20 cellular contexts compared by ENCODE assay signal in genomic region chr2:203021986-203022385, GRCh38. TPM values are rescaled to one million over a fixed set of nuclear protein-coding genes. Genes with fewer than 3 reads are reported as not detected.
DNase-seq lines count a peak whose midpoint lies in the region; ATAC-seq, FAIRE-seq and TF ChIP-seq lines count a peak whose summit lies in the region.
"Had no signal": no experiment of that assay in that cellular context is flagged by ENCODE, and none has a peak within 500 bp of the region (broad histone marks: within the 10 kb centered on the region; RNA-seq: fewer than 3 reads in every experiment).

No MANE protein-coding gene starts in this region.

- 77 to 85% (median 80%) methylated on average over 4 of the region's 4 CpGs for WGBS in psoas muscle, 3 donors
- WGBS in HepG2 (ENCODE audit: low lambda C conversion rate) = 95% methylated on average over 4 of the region's 4 CpGs

- no peak overlapping the region for H3K27ac Mint-ChIP-seq in astrocyte (ENCODE audit: unreplicated experiment)
- H3K27ac Mint-ChIP-seq: CD8-positive, alpha-beta memory T cell had no signal

- peaks cover 82% of the 10 kb centered on the region for H3K79me2 ChIP-seq in astrocyte (ENCODE audit: insufficient read depth, low read length)
- peaks cover 29% of the 10 kb centered on the region for H3K79me2 ChIP-seq in HepG2 (ENCODE audit: insufficient read depth, low read length)

- H2AFZ ChIP-seq in astrocyte (ENCODE audit: low read depth, low read length) (no peak overlapping the region), HepG2 (ENCODE audit: low read length) (no peak overlapping the region)

- H3K27me3 ChIP-seq in astrocyte (ENCODE audit: insufficient read depth, low read length) = no peaks in the 10 kb centered on the region
- H3K27me3 ChIP-seq in psoas muscle (ENCODE audit: insufficient read depth in 3 of 3, low read length in 2 of 3) = no peaks in the 10 kb centered on the region
- no peaks in the 10 kb centered on the region for H3K27me3 ChIP-seq in uterus
- no peaks in the 10 kb centered on the region for H3K27me3 ChIP-seq in HepG2 (ENCODE audit: control insufficient read depth in 1 of 2, insufficient read depth in 2 of 2, low read length in 2 of 2)

- peak; percentile 41 for ATAC-seq in Right ventricle myocardium superior (ENCODE audit: poor library complexity)
- ATAC-seq in psoas muscle = no peak
- no peak for ATAC-seq in HepG2

- H3K4me3 ChIP-seq in astrocyte (ENCODE audit: insufficient read depth, low read depth, low read length) = no peak overlapping the region
- H3K4me3 ChIP-seq in psoas muscle = no peak overlapping the region
- no peak overlapping the region for H3K4me3 ChIP-seq in uterus
- no peak overlapping the region for H3K4me3 ChIP-seq in HepG2 (replicated peaks in 1 of 3; ENCODE audit: insufficient read depth in 1 of 3, low read depth in 2 of 3, low read length in 3 of 3)

- no peaks in the 10 kb centered on the region for H3K27me3 Mint-ChIP-seq in astrocyte (ENCODE audit: low read depth, unreplicated experiment)
- H3K27me3 Mint-ChIP-seq: CD8-positive, alpha-beta memory T cell had no signal

- H3K9me3 Mint-ChIP-seq in astrocyte (ENCODE audit: unreplicated experiment) = no peaks in the 10 kb centered on the region
- H3K9me3 Mint-ChIP-seq: CD8-positive, alpha-beta memory T cell had no signal

- FAIRE-seq in astrocyte (lab: Jason Lieb, UNC) (peak; percentile 13), HepG2 (lab: Jason Lieb, UNC) (no peak)
- FAIRE-seq: HTR-8/SVneo had no signal

- TF ChIP-seq EP300 in HepG2 (IDR thresholded peaks at IDR 0.05; ENCODE audit: low read depth in 2 of 2, low read length in 2 of 2) (no peak), HepG2 (CRISPR knock-in tag; IDR thresholded peaks at IDR 0.05; ENCODE audit: borderline replicate concordance) (no peak)

- intact Hi-C loops in Right ventricle myocardium superior (cut with DNase I) = no loop called here
- intact Hi-C loops in psoas muscle (cut with DNase I) = no loop called here
- intact Hi-C loops in uterus (cut with DNase I; ENCODE audit: low total_unique reads) = no loop called here
- intact Hi-C loops in HepG2 (cut with micrococcal nuclease; ENCODE audit: unreplicated experiment) = no loop called here

- TF ChIP-seq POLR2A in uterus (IDR thresholded peaks at IDR 0.05) (no peak), HepG2 (IDR thresholded peaks at IDR 0.05; ENCODE audit: insufficient read depth in 1 of 2, low read depth in 2 of 2, low read length in 2 of 2) (no peak)

- H3K4me2 ChIP-seq in astrocyte (ENCODE audit: low read length) (no peak overlapping the region), HepG2 (ENCODE audit: low read depth, low read length) (no peak overlapping the region)

- in situ Hi-C loops in HepG2 (cut with HindIII; ENCODE audit: extremely low pct_ligation_motif_present, low pct_unique_long_range_greater_than_20kb) = no loop called here

- TF ChIP-seq RAD21 in HepG2 (CRISPR knock-in tag; IDR thresholded peaks at IDR 0.05) = no peak

- H3K4me1 Mint-ChIP-seq in astrocyte (ENCODE audit: low read depth, unreplicated experiment) = peaks cover 18% of the 10 kb centered on the region

- peaks cover under 1% of the 10 kb centered on the region for H3K36me3 Mint-ChIP-seq in astrocyte (ENCODE audit: low read depth, unreplicated experiment)
- H3K36me3 Mint-ChIP-seq: CD8-positive, alpha-beta memory T cell had no signal

- no peak overlapping the region for H3K4me3 Mint-ChIP-seq in astrocyte (ENCODE audit: unreplicated experiment)
- H3K4me3 Mint-ChIP-seq: CD8-positive, alpha-beta memory T cell had no signal

- no peak overlapping the region for H3K9ac ChIP-seq in astrocyte (ENCODE audit: low read length)
- H3K9ac ChIP-seq in HepG2 (ENCODE audit: insufficient read depth, low read depth, low read length) = no peak overlapping the region

- no peak for DNase-seq in astrocyte (ENCODE audit: low read depth)
- DNase-seq in Right ventricle myocardium superior = no peak
- no peak for DNase-seq in psoas muscle
- no peak for DNase-seq in uterus
- DNase-seq in stimulated activated CD4-positive, alpha-beta T cell treated with anti-CD3 and anti-CD28 coated beads, Interleukin-2, amount 100 ng/mL, for 24 hours = no peak
- DNase-seq in HepG2 (ENCODE audit: low spot score) = no peak
- no peak for DNase-seq in HT-29 (ENCODE audit: low spot score)
- DNase-seq: activated CD4-positive, alpha-beta T cell treated with anti-CD3 and anti-CD28 coated beads, Interleukin-2, amount 50 U/mL, for 4 hours; activated effector memory CD4-positive, alpha-beta T cell treated with Interleukin-2 at 50 U/mL for 16 hours; CD8-positive, alpha-beta memory T cell; cerebellar nuclear complex; effector memory CD4-positive, alpha-beta T cell; GF-D8; head of caudate nucleus; NCI-H1092 treated with DMSO at 0.1 percent for 48 hours; NCI-H2029; NK-92 treated with Interleukin-12 subunit alpha and Interleukin-12 subunit beta, amount 100 ng/mL, for 24 hours; nucleus accumbens; SK-N-SH had no signal

- no peaks in the 10 kb centered on the region for H3K9me3 ChIP-seq in astrocyte (ENCODE audit: insufficient read depth, low read depth, low read length)
- no peaks in the 10 kb centered on the region for H3K9me3 ChIP-seq in psoas muscle
- no peaks in the 10 kb centered on the region for H3K9me3 ChIP-seq in uterus
- H3K9me3 ChIP-seq in HepG2 (ENCODE audit: low read length) = no peaks in the 10 kb centered on the region
- H3K9me3 ChIP-seq: SK-N-SH had no signal

- POLR2A ChIA-PET in HepG2 (lab: Yijun Ruan, JAX) = no interaction called here

- no TSS peak for BruUV-seq in HepG2 (replicated peaks; lab: Mats Ljungman, UMichigan)

- H4K20me1 ChIP-seq in astrocyte (ENCODE audit: insufficient read depth, low read length) (peaks cover 27% of the 10 kb centered on the region), HepG2 (ENCODE audit: insufficient read depth, low read length) (no peaks in the 10 kb centered on the region)

- CTCF ChIA-PET in HepG2 (lab: Yijun Ruan, JAX; ENCODE audit: low intra/inter-chr PET ratio, low total read pairs) = no interaction called here

- H3K4me1 ChIP-seq in astrocyte (ENCODE audit: insufficient read depth, low read length) = peaks cover 6% of the 10 kb centered on the region
- H3K4me1 ChIP-seq in psoas muscle = peaks cover 35% of the 10 kb centered on the region
- H3K4me1 ChIP-seq in uterus = no peaks in the 10 kb centered on the region
- peaks cover 24% of the 10 kb centered on the region for H3K4me1 ChIP-seq in HepG2 (ENCODE audit: insufficient read depth, low read length)

- H3K27ac ChIP-seq in astrocyte (ENCODE audit: low read depth, low read length) (no peak overlapping the region), psoas muscle (peak overlapping the region; percentile 8), uterus (peak overlapping the region; percentile 56 to 77), HepG2 (ENCODE audit: extremely low read length, insufficient read depth, low read length) (no peak overlapping the region)

- H3K36me3 ChIP-seq in astrocyte (ENCODE audit: insufficient read depth, low read length) = no peaks in the 10 kb centered on the region
- no peaks in the 10 kb centered on the region for H3K36me3 ChIP-seq in psoas muscle (ENCODE audit: insufficient read depth in 1 of 2, low read depth in 1 of 2)
- no peaks in the 10 kb centered on the region for H3K36me3 ChIP-seq in uterus
- H3K36me3 ChIP-seq in HepG2 (replicated peaks in 1 of 2; ENCODE audit: control insufficient read depth in 1 of 2, insufficient read depth in 2 of 2, low read length in 2 of 2) = no peaks in the 10 kb centered on the region; a peak in 2 of 5 replicates

- no peak for TF ChIP-seq CTCF in astrocyte (IDR thresholded peaks at IDR 0.05; ENCODE audit: insufficient read depth, low read depth, low read length)
- no peak for TF ChIP-seq CTCF in psoas muscle (IDR thresholded peaks at IDR 0.05)
- no peak for TF ChIP-seq CTCF in uterus (IDR thresholded peaks at IDR 0.05)
- TF ChIP-seq CTCF in HepG2 (CRISPR knock-in tag; IDR thresholded peaks at IDR 0.05) = no peak

TF ChIP-seq in HepG2, 621 proteins besides CTCF, POLR2A, EP300 and RAD21 (continues in another document):
- TF ChIP-seq ZNF326 (CRISPR knock-in tag; IDR thresholded peaks at IDR 0.05; ENCODE audit: borderline replicate concordance) (no peak), PHF20 (CRISPR knock-in tag; IDR thresholded peaks at IDR 0.05) (no peak), PHF5A (CRISPR knock-in tag; IDR thresholded peaks at IDR 0.05; ENCODE audit: low read depth, unreplicated experiment) (no peak), ZNF101 (CRISPR knock-in tag; IDR thresholded peaks at IDR 0.05; ENCODE audit: borderline replicate concordance, low read depth) (no peak)

RNA-seq across cellular contexts. Expression of gene NBEAL1, which starts 7.3 kb away (rescaled TPM):
- 33.4 and 35.9 TPM in 2 replicates for total RNA-seq in astrocyte
- total RNA-seq in Right ventricle myocardium superior = 16.2 TPM
- total RNA-seq in psoas muscle = 10 to 100 TPM in 2 of 4 donors, 1 to 10 TPM in 2; 8.7 to 14.7 (median 9.7) TPM
- polyA plus RNA-seq in psoas muscle = 1 to 10 TPM; 2.3 to 3.4 (median 3.0) TPM
- total RNA-seq in uterus = 100 to 1,000 TPM in 1 of 4 donors, 10 to 100 TPM in 3; 23.1 to 106 (median 41.8) TPM
- total RNA-seq in HepG2 (2016; rRNA removed; fragmentation: Illumina TruSeq; extraction: Trizol) = 15.7 and 27.6 TPM in 2 replicates
- 13.4 and 15.5 TPM in 2 replicates for total RNA-seq in HepG2 (2016; cell fraction: cytosol; rRNA removed; fragmentation: Illumina TruSeq; extraction: Trizol; ENCODE audit: low read depth)
- total RNA-seq in HepG2 (2016; cell fraction: insoluble cytoplasmic fraction; rRNA removed; fragmentation: Illumina TruSeq; extraction: Trizol) = 17.2 and 22.8 TPM in 2 replicates
- 7.5 and 10.4 TPM in 2 replicates for total RNA-seq in HepG2 (2016; cell fraction: membrane; rRNA removed; fragmentation: Illumina TruSeq; extraction: Trizol)
- 35.0 and 44.5 TPM in 2 replicates for total RNA-seq in HepG2 (2016; cell fraction: nucleus; rRNA removed; fragmentation: Illumina TruSeq; extraction: Trizol)
- 5.9 and 6.4 TPM in 2 replicates for polyA plus RNA-seq in HepG2 (2011; rRNA removed)
- 2.5 and 4.2 TPM in 2 replicates for polyA plus RNA-seq in HepG2 (2011; cell fraction: cytosol; rRNA removed)
- polyA plus RNA-seq in HepG2 (2011; cell fraction: nucleus; rRNA removed) = 6.1 and 6.4 TPM in 2 replicates
- 7.9 and 9.3 TPM in 2 replicates for polyA plus RNA-seq in HepG2 (2012)
- polyA plus RNA-seq in HepG2 (2016; cell fraction: cytosol; fragmentation: Illumina TruSeq; extraction: Trizol; ENCODE audit: low read depth) = 6.0 and 6.1 TPM in 2 replicates
- polyA plus RNA-seq in HepG2 (2016; cell fraction: insoluble cytoplasmic fraction; fragmentation: Illumina TruSeq; extraction: Trizol; ENCODE audit: low read depth) = 5.6 and 6.5 TPM in 2 replicates
- 5.2 and 5.9 TPM in 2 replicates for polyA plus RNA-seq in HepG2 (2016; cell fraction: membrane; fragmentation: Illumina TruSeq; extraction: Trizol; ENCODE audit: low read depth)
- polyA plus RNA-seq in HepG2 (2016; cell fraction: nucleus; fragmentation: Illumina TruSeq; extraction: Trizol; ENCODE audit: insufficient read depth, low read depth) = 7.0 and 7.9 TPM in 2 replicates
- polyA minus RNA-seq in HepG2 (2011; rRNA and poly(A)+ RNA removed; ENCODE audit: low replicate concordance) = 11.6 and 19.1 TPM in 2 replicates
- 16.7 and 25.3 TPM in 2 replicates for polyA minus RNA-seq in HepG2 (2011; cell fraction: cytosol; rRNA and poly(A)+ RNA removed)
- 87.0 and 89.1 TPM in 2 replicates for polyA minus RNA-seq in HepG2 (2011; cell fraction: nucleus; rRNA and poly(A)+ RNA removed)
- total RNA-seq in HT-29 (2014; rRNA removed; shearing (Covaris generic)) = 13.1 and 14.1 TPM in 2 replicates

Comparison
In these comparisons a context has a peak if more than half of its experiments do, and no peak if none do; other contexts are left out.
1. H3K27ac ChIP-seq: peak in psoas muscle (single experiment) and uterus (2 of 2); none in astrocyte (single experiment) and HepG2 (single experiment).